In genomic region chr1:109426278-109427170, GRCh38 we compare ENCODE assay signal across 8 cellular contexts. TPM values are rescaled to one million over a fixed set of nuclear protein-coding genes. Genes with fewer than 3 reads are reported as not detected.
A peak's percentile ranks its signal among the peaks of the same experiment; 100 is the strongest.
DNase-seq lines count a peak whose midpoint lies in the region; ATAC-seq lines count a peak whose summit lies in the region.

TSS of gene PSMA5 (minus strand) at chr1:109426448. CDS start at chr1:109426330, 118 bp downstream.

- peaks cover 1% of the 10 kb centered on the region for H3K27me3 Mint-ChIP-seq in dendritic cell treated with granulocyte-macrophage colony-stimulating factor and Interleukin-4, amounts not matched to agents 40 ng/mL and 50 ng/mL, for 4 days

- H3K4me3 Mint-ChIP-seq in dendritic cell treated with granulocyte-macrophage colony-stimulating factor and Interleukin-4, amounts not matched to agents 40 ng/mL and 50 ng/mL, for 4 days = peak within 1 kb of the TSS; percentile 95

- DNase-seq in C1 segment of cervical spinal cord (lab: John Stamatoyannopoulos, UW) = peak; percentile 77 to 99 (median 94)
- peak; percentile 98 for DNase-seq in NCI-H748 treated with DMSO at 0.1 percent for 48 hours (lab: John Stamatoyannopoulos, UW)
- DNase-seq in activated CD4-positive, alpha-beta T cell treated with anti-CD3 and anti-CD28 coated beads, Interleukin-2, amount 50 U/mL, for 24 hours (ENCODE audit: low read depth in 1 of 2, low spot score in 1 of 2) = peak; percentile 74 to 96
- DNase-seq in left lobe of liver (ENCODE audit: low spot score) = peak; percentile 98
- DNase-seq in stimulated activated CD4-positive, alpha-beta T cell treated with anti-CD3 and anti-CD28 coated beads, Interleukin-2, amount 100 ng/mL, for 4 hours (ENCODE audit: low read depth) = peak; percentile 95

- peaks cover 27% of the 10 kb centered on the region for H3K36me3 Mint-ChIP-seq in dendritic cell treated with granulocyte-macrophage colony-stimulating factor and Interleukin-4, amounts not matched to agents 40 ng/mL and 50 ng/mL, for 4 days (ENCODE audit: low read depth)

- H3K4me1 Mint-ChIP-seq in dendritic cell treated with granulocyte-macrophage colony-stimulating factor and Interleukin-4, amounts not matched to agents 40 ng/mL and 50 ng/mL, for 4 days (ENCODE audit: low read depth) = peaks cover 37% of the 10 kb centered on the region

- H3K9me3 Mint-ChIP-seq in dendritic cell treated with granulocyte-macrophage colony-stimulating factor and Interleukin-4, amounts not matched to agents 40 ng/mL and 50 ng/mL, for 4 days = no peaks in the 10 kb centered on the region

- H3K27ac Mint-ChIP-seq in dendritic cell treated with granulocyte-macrophage colony-stimulating factor and Interleukin-4, amounts not matched to agents 40 ng/mL and 50 ng/mL, for 4 days = peak within 1 kb of the TSS; percentile 95

- peak; percentile 94 for ATAC-seq in GM19372 (IDR thresholded peaks at IDR 0.05; ENCODE audit: low read depth, unreplicated experiment)
- ATAC-seq in HG03558 (IDR thresholded peaks at IDR 0.05; ENCODE audit: extremely low read depth, unreplicated experiment) = peak; percentile 94
- peak; percentile 95 for ATAC-seq in left lobe of liver

- intact Hi-C loops in dendritic cell treated with granulocyte-macrophage colony-stimulating factor and Interleukin-4, amounts not matched to agents 40 ng/mL and 50 ng/mL, for 4 days (cut with micrococcal nuclease) = loop anchor here (1.0 to 5.0 kb wide), 2 partner anchors 57 to 106 kb away; partner anchors contain the start of gene ATXN7L2

RNA-seq across cellular contexts. Expression of gene PSMA5, which starts in this region (rescaled TPM):
- total RNA-seq in left lobe of liver = 59.2 TPM

Comparison
In these comparisons a context has a peak if more than half of its experiments do, and no peak if none do; other contexts are left out.
1. Peak in every context shown above with its lines: DNase-seq and ATAC-seq.